ENCODE assay signal across 6 cellular contexts in the genomic region with DNA sequence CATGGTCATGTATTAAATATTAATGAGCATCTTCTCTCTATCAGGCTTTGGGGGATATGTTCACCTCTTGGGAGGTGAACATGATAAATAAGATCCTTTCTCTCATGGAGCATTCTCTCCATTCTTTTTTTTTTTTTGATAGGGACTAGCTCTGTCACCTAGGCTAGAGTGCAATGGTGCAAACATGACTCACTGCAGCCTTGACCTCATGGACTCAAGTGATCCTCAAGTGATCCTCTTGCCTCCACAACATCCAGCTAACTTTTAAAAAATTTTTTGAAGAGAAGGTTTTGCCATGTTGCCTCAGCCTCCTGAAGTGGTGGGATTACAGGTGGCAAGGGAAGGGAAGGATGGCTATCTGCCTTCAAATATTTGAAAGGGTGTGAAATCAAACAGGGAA. TPM values are rescaled to one million over a fixed set of nuclear protein-coding genes. Genes with fewer than 3 reads are reported as not detected.
DNase-seq lines count a peak whose midpoint lies in the region; ATAC-seq, FAIRE-seq and TF ChIP-seq lines count a peak whose summit lies in the region.
"Not testable (repeated sequence)": the region's sequence is repeated elsewhere in the genome, so short reads cannot be mapped to it uniquely, and the experiment has no call there.

No MANE protein-coding gene starts in this region.

- not testable (repeated sequence) for H3K4me3 ChIP-seq in GM23338, K562, neural progenitor cell

- not testable (repeated sequence) for H3F3A ChIP-seq in GM23338 (replicated peaks; ENCODE audit: low read depth); neural progenitor cell (ENCODE audit: low read depth)

- not testable (repeated sequence) for ATAC-seq in GM23338, WTC11, K562

- H3K4me3 Mint-ChIP-seq in GM23338, result peak overlapping the region; percentile 44; the same call in 2 of the 3 replicates
- H3K4me3 Mint-ChIP-seq in WTC11, result peak overlapping the region; percentile 68
- H3K4me3 Mint-ChIP-seq in endothelial cell (ENCODE audit: unreplicated experiment), result peak overlapping the region; percentile 47
- peak overlapping the region; percentile 30 to 67 (median 57) for H3K4me3 Mint-ChIP-seq in nephron
- peak overlapping the region; percentile 75 for H3K4me3 Mint-ChIP-seq in neural progenitor cell

- intact Hi-C loops in K562 (cut with micrococcal nuclease), result not testable (repeated sequence)

- in situ Hi-C loops in K562 (cut with MboI), result not testable (repeated sequence)

- not testable (repeated sequence) for H3K27ac ChIP-seq in GM23338 (ENCODE audit: low read depth); K562 (ENCODE audit: extremely low read depth, low read depth, low read length); neural progenitor cell

- H2AFZ ChIP-seq in GM23338; K562 (ENCODE audit: low read depth, low read length); neural progenitor cell (replicated peaks): not testable (repeated sequence)

- not testable (repeated sequence) for H3K4me1 Mint-ChIP-seq in GM23338; WTC11; endothelial cell (ENCODE audit: unreplicated experiment); nephron; neural progenitor cell

- H3K27ac Mint-ChIP-seq in GM23338; WTC11; endothelial cell (ENCODE audit: unreplicated experiment); nephron; neural progenitor cell: not testable (repeated sequence)

- H3K9me1 ChIP-seq in K562 (ENCODE audit: control insufficient read depth, insufficient read depth, low read length), result not testable (repeated sequence)

- H3K4me2 ChIP-seq in GM23338; K562 (ENCODE audit: insufficient read depth, low read length); neural progenitor cell: not testable (repeated sequence)

- not testable (repeated sequence) for H3K9me2 ChIP-seq in GM23338 (ENCODE audit: insufficient read depth)

- POLR2A ChIA-PET in WTC11 (lab: Charles Lee); K562 (lab: Yijun Ruan, JAX): not testable (repeated sequence)

- TF ChIP-seq EP300 in K562 (IDR thresholded peaks at IDR 0.05; ENCODE audit: low read length), result not testable (repeated sequence)

- H4K20me1 ChIP-seq in GM23338 (replicated peaks; ENCODE audit: insufficient read depth); K562 (replicated peaks; ENCODE audit: control insufficient read depth, insufficient read depth, low read length); neural progenitor cell (ENCODE audit: low read depth): not testable (repeated sequence)

- TF ChIP-seq POLR2A in K562 (conservative IDR thresholded peaks at IDR 0.05), result not testable (repeated sequence)

- H3K27me3 ChIP-seq in GM23338 (ENCODE audit: insufficient read depth) (peaks cover 28% of the 10 kb centered on the region), neural progenitor cell (peaks cover 57% of the 10 kb centered on the region)
- not testable (repeated sequence) for H3K27me3 ChIP-seq in K562 (ENCODE audit: control insufficient read depth in 2 of 2, insufficient read depth in 2 of 2, low read length in 2 of 2)

- DNase-seq in GM23338 (ENCODE audit: low spot score); WTC11 (ENCODE audit: low spot score); K562 (ENCODE audit: extremely low read depth in 1 of 4, low spot score in 3 of 4); endothelial cell (ENCODE audit: low spot score); neural progenitor cell (ENCODE audit: low spot score): not testable (repeated sequence)

- H3K36me3 ChIP-seq in GM23338 (ENCODE audit: insufficient read depth); K562 (ENCODE audit: control insufficient read depth, insufficient read depth, low read length); neural progenitor cell: not testable (repeated sequence)

- H3K9me3 Mint-ChIP-seq in GM23338; WTC11; endothelial cell (ENCODE audit: unreplicated experiment); nephron; neural progenitor cell: not testable (repeated sequence)

- not testable (repeated sequence) for H3K9ac ChIP-seq in K562 (ENCODE audit: insufficient read depth in 1 of 2, low read depth in 2 of 2, low read length in 2 of 2); neural progenitor cell

- H3K4me1 ChIP-seq in GM23338 (ENCODE audit: insufficient read depth); neural progenitor cell: not testable (repeated sequence)
- peaks cover 2 to 13% of the 10 kb centered on the region in 2 experiments; a peak in 4 of 5 replicates for H3K4me1 ChIP-seq in K562 (replicated peaks in 1 of 2; ENCODE audit: control insufficient read depth in 2 of 2, insufficient read depth in 2 of 2, low read length in 2 of 2)

- H3K36me3 Mint-ChIP-seq in GM23338 (ENCODE audit: low read depth); WTC11; endothelial cell (ENCODE audit: low read depth, unreplicated experiment); nephron (ENCODE audit: low read depth); neural progenitor cell: not testable (repeated sequence)

- not testable (repeated sequence) for TF ChIP-seq RAD21 in K562 (CRISPR knock-in tag; conservative IDR thresholded peaks at IDR 0.05 in 1 of 2, IDR thresholded peaks at IDR 0.05 in 1 of 2)

- not testable (repeated sequence) for BruUV-seq in K562 (replicated peaks; lab: Mats Ljungman, UMichigan)

- not testable (repeated sequence) for H3K79me2 ChIP-seq in GM23338 (replicated peaks; ENCODE audit: insufficient read depth); K562 (ENCODE audit: control insufficient read depth, insufficient read depth, low read length); neural progenitor cell (ENCODE audit: low read depth)

- not testable (repeated sequence) for H3K9me3 ChIP-seq in K562 (replicated peaks; ENCODE audit: control insufficient read depth, insufficient read depth, low read depth, low read length); neural progenitor cell (ENCODE audit: low read depth)

- not testable (repeated sequence) for FAIRE-seq in K562 (lab: Jason Lieb, UNC)

- not testable (repeated sequence) for TF ChIP-seq CTCF in GM23338 (conservative IDR thresholded peaks at IDR 0.05; ENCODE audit: low read depth in 2 of 2); WTC11 (IDR thresholded peaks at IDR 0.05); K562 (IDR thresholded peaks at IDR 0.05 in 2 of 3, conservative IDR thresholded peaks at IDR 0.05 in 1 of 3; ENCODE audit: insufficient read depth in 2 of 3, low read depth in 1 of 3, low read length in 3 of 3); endothelial cell (IDR thresholded peaks at IDR 0.05; ENCODE audit: unreplicated experiment); nephron (IDR thresholded peaks at IDR 0.05; ENCODE audit: unreplicated experiment in 3 of 3); neural progenitor cell (IDR thresholded peaks at IDR 0.05)

- CTCF ChIA-PET in WTC11 (lab: Charles Lee); K562 (lab: Yijun Ruan, JAX; ENCODE audit: low intra/inter-chr PET ratio): not testable (repeated sequence)

- H3K27me3 Mint-ChIP-seq in GM23338 (ENCODE audit: insufficient read depth, low read depth, poor library complexity), result peaks cover 20% of the 10 kb centered on the region
- peaks cover 43% of the 10 kb centered on the region for H3K27me3 Mint-ChIP-seq in WTC11 (ENCODE audit: low read depth)
- H3K27me3 Mint-ChIP-seq in endothelial cell (ENCODE audit: unreplicated experiment), result not testable (repeated sequence)
- H3K27me3 Mint-ChIP-seq in nephron (ENCODE audit: low read depth), result peaks cover 38% of the 10 kb centered on the region
- peaks cover 23% of the 10 kb centered on the region for H3K27me3 Mint-ChIP-seq in neural progenitor cell (ENCODE audit: insufficient read depth, low read depth)

RNA-seq across cellular contexts. Expression of a gene that starts 59.8 kb away (rescaled TPM):
- total RNA-seq in GM23338 (2014; rRNA removed; shearing (Covaris generic)), result 76.1 and 104 TPM in 2 replicates
- polyA plus RNA-seq in GM23338 (2016; fragmentation: Nextera tagmentation; extraction: Ambion mirVana) (25.7 and 33.8 TPM in 2 replicates), K562 (2011; rRNA removed) (36.7 and 49.3 TPM in 2 replicates), K562 (2014; fragmentation: Illumina TruSeq; extraction: Trizol) (24.9 and 34.9 TPM in 2 replicates), K562 (2014; fragmentation: Nextera tagmentation; extraction: Ambion mirVana) (10 to 100 TPM; 11.3 to 18.1 TPM), K562 (2014; rRNA removed) (33.0 and 36.9 TPM in 2 replicates)
- total RNA-seq in WTC11 (2021) (50.9 to 61.1 TPM (median 57.7 TPM) in 3 replicates), K562 (2014; rRNA removed) (27.9 and 28.4 TPM in 2 replicates), K562 (2014; rRNA removed; fragmentation: Illumina TruSeq; extraction: Trizol) (25.4 and 28.4 TPM in 2 replicates), K562 (2015; rRNA removed; fragmentation: Illumina TruSeq; extraction: Trizol) (13.4 and 15.8 TPM in 2 replicates), K562 (2021) (32.8 and 33.0 TPM in 2 replicates), endothelial cell (ENCODE audit: unreplicated experiment) (104 TPM), neural progenitor cell (ENCODE audit: low replicate concordance) (101 and 105 TPM in 2 replicates)
- 50.4 and 99.7 TPM in 2 replicates for total RNA-seq in K562 (2011; cell fraction: chromatin; rRNA removed; ENCODE audit: low replicate concordance)
- total RNA-seq in K562 (2011; cell fraction: nucleolus; rRNA removed), result 29.4 and 29.6 TPM in 2 replicates
- total RNA-seq in K562 (2011; cell fraction: nucleoplasm; rRNA removed), result 45.9 and 53.0 TPM in 2 replicates
- polyA plus RNA-seq in K562 (2011; cell fraction: cytosol; rRNA removed), result 11.9 and 21.9 TPM in 2 replicates
- polyA plus RNA-seq in K562 (2011; cell fraction: nucleus; rRNA removed), result 58.9 and 69.0 TPM in 2 replicates
- 23.1 and 24.6 TPM in 2 replicates for polyA plus RNA-seq in K562 (2012)
- polyA minus RNA-seq in K562 (2011; rRNA and poly(A)+ RNA removed), result 27.2 and 35.6 TPM in 2 replicates
- 12.0 and 18.8 TPM in 2 replicates for polyA minus RNA-seq in K562 (2011; cell fraction: cytosol; rRNA and poly(A)+ RNA removed)
- polyA minus RNA-seq in K562 (2011; cell fraction: nucleus; rRNA and poly(A)+ RNA removed), result 13.5 and 22.7 TPM in 2 replicates
